In the genomic region with DNA sequence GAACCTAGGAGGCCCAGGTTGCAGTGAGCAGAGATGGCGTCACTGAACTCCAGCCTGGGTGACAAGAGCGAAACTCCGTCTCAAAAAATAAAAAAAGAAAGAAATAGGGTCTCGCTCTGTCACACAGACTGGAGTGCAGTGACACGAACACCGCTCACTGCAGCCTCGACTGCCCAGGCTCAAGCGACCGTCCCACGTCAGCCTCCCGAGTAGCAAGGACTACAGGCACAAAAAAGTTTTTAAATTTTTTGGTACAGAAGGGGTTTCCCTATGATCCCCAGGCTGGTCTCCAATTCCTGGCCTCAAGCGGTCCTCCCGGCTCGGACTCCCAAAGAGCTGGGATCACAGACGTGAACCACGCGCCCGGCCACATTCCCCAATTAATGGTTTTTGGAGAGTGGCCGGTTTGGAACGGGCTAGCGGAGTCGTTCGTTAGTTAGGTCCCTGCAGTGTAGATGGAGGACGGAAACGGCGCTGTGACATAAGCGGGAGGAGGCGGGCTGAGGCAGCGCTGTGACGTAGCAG, we compare ENCODE assay signal across 1 cellular context.
TF ChIP-seq lines count a peak whose summit lies in the region.

No MANE protein-coding gene starts in this region.

TF ChIP-seq in HepG2, 621 proteins besides CTCF, POLR2A, EP300 and RAD21 (continues in another document):
- TF ChIP-seq SNAPC2 (CRISPR knock-in tag; IDR thresholded peaks at IDR 0.05) (no peak), GABPA (IDR thresholded peaks at IDR 0.05; ENCODE audit: low read depth, low read length) (no peak), GABPA (CRISPR knock-in tag; IDR thresholded peaks at IDR 0.05; ENCODE audit: low read depth) (peak; percentile 87), ZNF33B (CRISPR knock-in tag; IDR thresholded peaks at IDR 0.05) (peak; percentile 80; the same call in 1 of the 2 replicates), THAP7 (CRISPR knock-in tag; IDR thresholded peaks at IDR 0.05) (peak; percentile 20; the same call in 1 of the 2 replicates), ZNF225 (CRISPR knock-in tag; IDR thresholded peaks at IDR 0.05) (no peak), ZNF207 (IDR thresholded peaks at IDR 0.05; ENCODE audit: borderline replicate concordance) (no peak), ZBTB1 (CRISPR knock-in tag; IDR thresholded peaks at IDR 0.05; ENCODE audit: borderline replicate concordance) (no peak), KDM5B (CRISPR knock-in tag; IDR thresholded peaks at IDR 0.05; ENCODE audit: borderline replicate concordance) (0 out of 2 replicates have a peak, but pooled peaks have one; percentile 10), ZNF746 (CRISPR knock-in tag; IDR thresholded peaks at IDR 0.05) (no peak), ZNF678 (CRISPR knock-in tag; IDR thresholded peaks at IDR 0.05) (0 out of 2 replicates have a peak, but pooled peaks have one; percentile 14), BRD4 (CRISPR knock-in tag; IDR thresholded peaks at IDR 0.05) (peak; percentile 70), YY1 (IDR thresholded peaks at IDR 0.05; ENCODE audit: insufficient read depth, insufficient replicate concordance, low read depth, low read length) (peak; percentile 45), ZNF546 (CRISPR knock-in tag; conservative IDR thresholded peaks at IDR 0.05) (no peak), ZNF101 (CRISPR knock-in tag; IDR thresholded peaks at IDR 0.05; ENCODE audit: borderline replicate concordance, low read depth) (no peak), ZNF256 (CRISPR knock-in tag; conservative IDR thresholded peaks at IDR 0.05) (peak; percentile 74; the same call in 1 of the 2 replicates), UBTF (CRISPR knock-in tag; IDR thresholded peaks at IDR 0.05) (no peak), ZNF414 (CRISPR knock-in tag; IDR thresholded peaks at IDR 0.05) (peak; percentile 83; the same call in 1 of the 2 replicates), PHF5A (CRISPR knock-in tag; IDR thresholded peaks at IDR 0.05; ENCODE audit: low read depth, unreplicated experiment) (peak; percentile 12), ZNF816 (CRISPR knock-in tag; IDR thresholded peaks at IDR 0.05; ENCODE audit: borderline replicate concordance) (peak; percentile 70; the same call in 1 of the 2 replicates), NFE2L1 (CRISPR knock-in tag; IDR thresholded peaks at IDR 0.05; ENCODE audit: borderline replicate concordance) (no peak), SP1 (IDR thresholded peaks at IDR 0.05) (no peak), SP1 (CRISPR knock-in tag; IDR thresholded peaks at IDR 0.05) (no peak), TGIF2 (CRISPR knock-in tag; IDR thresholded peaks at IDR 0.05) (no peak), CREM (IDR thresholded peaks at IDR 0.05) (no peak), CREM (CRISPR knock-in tag; IDR thresholded peaks at IDR 0.05) (no peak), ZBTB3 (CRISPR knock-in tag; IDR thresholded peaks at IDR 0.05; ENCODE audit: borderline replicate concordance, low read depth) (0 out of 2 replicates have a peak, but pooled peaks have one; percentile 28)
- TF ChIP-seq, protein P1, sequence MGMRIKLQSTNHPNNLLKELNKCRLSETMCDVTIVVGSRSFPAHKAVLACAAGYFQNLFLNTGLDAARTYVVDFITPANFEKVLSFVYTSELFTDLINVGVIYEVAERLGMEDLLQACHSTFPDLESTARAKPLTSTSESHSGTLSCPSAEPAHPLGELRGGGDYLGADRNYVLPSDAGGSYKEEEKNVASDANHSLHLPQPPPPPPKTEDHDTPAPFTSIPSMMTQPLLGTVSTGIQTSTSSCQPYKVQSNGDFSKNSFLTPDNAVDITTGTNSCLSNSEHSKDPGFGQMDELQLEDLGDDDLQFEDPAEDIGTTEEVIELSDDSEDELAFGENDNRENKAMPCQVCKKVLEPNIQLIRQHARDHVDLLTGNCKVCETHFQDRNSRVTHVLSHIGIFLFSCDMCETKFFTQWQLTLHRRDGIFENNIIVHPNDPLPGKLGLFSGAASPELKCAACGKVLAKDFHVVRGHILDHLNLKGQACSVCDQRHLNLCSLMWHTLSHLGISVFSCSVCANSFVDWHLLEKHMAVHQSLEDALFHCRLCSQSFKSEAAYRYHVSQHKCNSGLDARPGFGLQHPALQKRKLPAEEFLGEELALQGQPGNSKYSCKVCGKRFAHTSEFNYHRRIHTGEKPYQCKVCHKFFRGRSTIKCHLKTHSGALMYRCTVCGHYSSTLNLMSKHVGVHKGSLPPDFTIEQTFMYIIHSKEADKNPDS (CRISPR knock-in tag; IDR thresholded peaks at IDR 0.05), result peak; percentile 43; the same call in 1 of the 2 replicates
- TF ChIP-seq, protein P2, sequence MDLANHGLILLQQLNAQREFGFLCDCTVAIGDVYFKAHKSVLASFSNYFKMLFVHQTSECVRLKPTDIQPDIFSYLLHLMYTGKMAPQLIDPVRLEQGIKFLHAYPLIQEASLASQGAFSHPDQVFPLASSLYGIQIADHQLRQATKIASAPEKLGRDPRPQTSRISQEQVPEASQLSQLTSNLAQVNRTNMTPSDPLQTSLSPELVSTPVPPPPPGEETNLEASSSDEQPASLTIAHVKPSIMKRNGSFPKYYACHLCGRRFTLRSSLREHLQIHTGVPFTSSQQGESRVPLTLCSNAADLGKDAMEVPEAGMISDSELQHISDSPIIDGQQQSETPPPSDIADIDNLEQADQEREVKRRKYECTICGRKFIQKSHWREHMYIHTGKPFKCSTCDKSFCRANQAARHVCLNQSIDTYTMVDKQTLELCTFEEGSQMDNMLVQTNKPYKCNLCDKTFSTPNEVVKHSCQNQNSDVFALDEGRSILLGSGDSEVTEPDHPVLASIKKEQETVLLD (CRISPR knock-in tag; IDR thresholded peaks at IDR 0.05; ENCODE audit: low read depth), result peak; percentile 19; the same call in 1 of the 2 replicates
- TF ChIP-seq, protein P3, sequence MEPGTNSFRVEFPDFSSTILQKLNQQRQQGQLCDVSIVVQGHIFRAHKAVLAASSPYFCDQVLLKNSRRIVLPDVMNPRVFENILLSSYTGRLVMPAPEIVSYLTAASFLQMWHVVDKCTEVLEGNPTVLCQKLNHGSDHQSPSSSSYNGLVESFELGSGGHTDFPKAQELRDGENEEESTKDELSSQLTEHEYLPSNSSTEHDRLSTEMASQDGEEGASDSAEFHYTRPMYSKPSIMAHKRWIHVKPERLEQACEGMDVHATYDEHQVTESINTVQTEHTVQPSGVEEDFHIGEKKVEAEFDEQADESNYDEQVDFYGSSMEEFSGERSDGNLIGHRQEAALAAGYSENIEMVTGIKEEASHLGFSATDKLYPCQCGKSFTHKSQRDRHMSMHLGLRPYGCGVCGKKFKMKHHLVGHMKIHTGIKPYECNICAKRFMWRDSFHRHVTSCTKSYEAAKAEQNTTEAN (CRISPR knock-in tag; conservative IDR thresholded peaks at IDR 0.05), result no peak
- TF ChIP-seq, protein P4, sequence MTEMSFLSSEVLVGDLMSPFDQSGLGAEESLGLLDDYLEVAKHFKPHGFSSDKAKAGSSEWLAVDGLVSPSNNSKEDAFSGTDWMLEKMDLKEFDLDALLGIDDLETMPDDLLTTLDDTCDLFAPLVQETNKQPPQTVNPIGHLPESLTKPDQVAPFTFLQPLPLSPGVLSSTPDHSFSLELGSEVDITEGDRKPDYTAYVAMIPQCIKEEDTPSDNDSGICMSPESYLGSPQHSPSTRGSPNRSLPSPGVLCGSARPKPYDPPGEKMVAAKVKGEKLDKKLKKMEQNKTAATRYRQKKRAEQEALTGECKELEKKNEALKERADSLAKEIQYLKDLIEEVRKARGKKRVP (CRISPR knock-in tag; IDR thresholded peaks at IDR 0.05), result no peak
- TF ChIP-seq, protein P5, sequence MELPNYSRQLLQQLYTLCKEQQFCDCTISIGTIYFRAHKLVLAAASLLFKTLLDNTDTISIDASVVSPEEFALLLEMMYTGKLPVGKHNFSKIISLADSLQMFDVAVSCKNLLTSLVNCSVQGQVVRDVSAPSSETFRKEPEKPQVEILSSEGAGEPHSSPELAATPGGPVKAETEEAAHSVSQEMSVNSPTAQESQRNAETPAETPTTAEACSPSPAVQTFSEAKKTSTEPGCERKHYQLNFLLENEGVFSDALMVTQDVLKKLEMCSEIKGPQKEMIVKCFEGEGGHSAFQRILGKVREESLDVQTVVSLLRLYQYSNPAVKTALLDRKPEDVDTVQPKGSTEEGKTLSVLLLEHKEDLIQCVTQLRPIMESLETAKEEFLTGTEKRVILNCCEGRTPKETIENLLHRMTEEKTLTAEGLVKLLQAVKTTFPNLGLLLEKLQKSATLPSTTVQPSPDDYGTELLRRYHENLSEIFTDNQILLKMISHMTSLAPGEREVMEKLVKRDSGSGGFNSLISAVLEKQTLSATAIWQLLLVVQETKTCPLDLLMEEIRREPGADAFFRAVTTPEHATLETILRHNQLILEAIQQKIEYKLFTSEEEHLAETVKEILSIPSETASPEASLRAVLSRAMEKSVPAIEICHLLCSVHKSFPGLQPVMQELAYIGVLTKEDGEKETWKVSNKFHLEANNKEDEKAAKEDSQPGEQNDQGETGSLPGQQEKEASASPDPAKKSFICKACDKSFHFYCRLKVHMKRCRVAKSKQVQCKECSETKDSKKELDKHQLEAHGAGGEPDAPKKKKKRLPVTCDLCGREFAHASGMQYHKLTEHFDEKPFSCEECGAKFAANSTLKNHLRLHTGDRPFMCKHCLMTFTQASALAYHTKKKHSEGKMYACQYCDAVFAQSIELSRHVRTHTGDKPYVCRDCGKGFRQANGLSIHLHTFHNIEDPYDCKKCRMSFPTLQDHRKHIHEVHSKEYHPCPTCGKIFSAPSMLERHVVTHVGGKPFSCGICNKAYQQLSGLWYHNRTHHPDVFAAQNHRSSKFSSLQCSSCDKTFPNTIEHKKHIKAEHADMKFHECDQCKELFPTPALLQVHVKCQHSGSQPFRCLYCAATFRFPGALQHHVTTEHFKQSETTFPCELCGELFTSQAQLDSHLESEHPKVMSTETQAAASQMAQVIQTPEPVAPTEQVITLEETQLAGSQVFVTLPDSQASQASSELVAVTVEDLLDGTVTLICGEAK (IDR thresholded peaks at IDR 0.05), result no peak
- TF ChIP-seq, protein P5 (CRISPR knock-in tag; IDR thresholded peaks at IDR 0.05), result 0 out of 2 replicates have a peak, but pooled peaks have one; percentile 38
